In the genomic region with DNA sequence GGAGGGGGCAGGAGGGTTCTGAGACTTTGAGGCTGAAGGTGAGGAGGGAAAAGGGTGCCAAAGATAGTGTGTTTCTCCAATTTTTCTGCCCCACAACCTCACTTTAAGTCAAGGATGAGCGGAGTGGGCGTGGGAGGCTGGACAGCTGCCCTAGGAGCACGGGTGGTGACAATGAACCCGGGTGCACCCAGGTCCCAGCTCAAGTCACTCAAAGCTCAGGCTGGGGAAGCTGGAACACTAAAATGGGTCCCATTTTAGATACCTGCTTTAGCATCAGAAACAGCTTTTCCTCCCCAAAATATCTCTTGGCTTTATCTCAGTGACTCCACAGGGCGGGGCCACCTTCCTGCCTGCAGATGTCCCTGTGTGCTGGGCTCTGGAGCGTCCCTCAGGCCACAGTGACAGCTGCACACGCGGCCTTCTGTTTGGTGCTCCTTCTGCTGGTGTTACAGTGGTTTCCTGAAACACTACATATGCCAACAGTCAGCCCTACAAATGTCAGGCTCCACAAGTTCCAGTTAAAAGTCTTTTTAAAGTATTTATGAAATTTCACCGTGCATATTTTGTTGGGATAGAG, we compare ENCODE assay signal across 9 cellular contexts. TPM values are rescaled to one million over a fixed set of nuclear protein-coding genes. Genes with fewer than 3 reads are reported as not detected.
DNase-seq lines count a peak whose midpoint lies in the region; ATAC-seq lines count a peak whose summit lies in the region.
"Had no signal": no experiment of that assay in that cellular context is flagged by ENCODE, and none has a peak within 500 bp of the region (broad histone marks: within the 10 kb centered on the region; RNA-seq: fewer than 3 reads in every experiment).

No MANE protein-coding gene starts in this region.

- no peaks in the 10 kb centered on the region for H3K9me3 ChIP-seq in adipocyte (ENCODE audit: control insufficient read depth, low read length)
- H3K9me3 ChIP-seq in naive thymus-derived CD4-positive, alpha-beta T cell (ENCODE audit: control insufficient read depth in 2 of 3, low read length in 3 of 3) = no peaks in the 10 kb centered on the region
- H3K9me3 ChIP-seq: SJSA1 had no signal

- peak overlapping the region; percentile 87 for H3K27ac ChIP-seq in naive thymus-derived CD4-positive, alpha-beta T cell (ENCODE audit: low read depth, low read length)
- H3K27ac ChIP-seq: SJSA1 had no signal

- no peaks in the 10 kb centered on the region for H3K27me3 Mint-ChIP-seq in naive thymus-derived CD4-positive, alpha-beta T cell

- peak overlapping the region; percentile 83 for H3K4me3 ChIP-seq in adipocyte (ENCODE audit: low read length)
- no peak overlapping the region for H3K4me3 ChIP-seq in naive thymus-derived CD4-positive, alpha-beta T cell (ENCODE audit: low read length)
- H3K4me3 ChIP-seq: SJSA1 had no signal

- POLR2A ChIA-PET in naive thymus-derived CD4-positive, alpha-beta T cell (lab: Charles Lee) = interaction anchor here (0.9 to 5.7 kb wide), 8 partner anchors 12 to 133 kb away, joined by 3 to 83 read pairs (median 8); no protein-coding TSS in a partner anchor

- CTCF ChIA-PET in naive thymus-derived CD4-positive, alpha-beta T cell (lab: Charles Lee) = no interaction called here

- no peaks in the 10 kb centered on the region for H3K27me3 ChIP-seq in adipocyte (replicated peaks; ENCODE audit: control insufficient read depth, insufficient read depth, low read length)
- H3K27me3 ChIP-seq in naive thymus-derived CD4-positive, alpha-beta T cell (ENCODE audit: control insufficient read depth in 2 of 2, insufficient read depth in 2 of 2, low read length in 2 of 2) = no peaks in the 10 kb centered on the region
- H3K27me3 ChIP-seq: SJSA1 had no signal

- H3K4me1 ChIP-seq in adipocyte (ENCODE audit: control insufficient read depth, insufficient read depth, low read length) = peaks cover 41% of the 10 kb centered on the region
- H3K4me1 ChIP-seq in naive thymus-derived CD4-positive, alpha-beta T cell (ENCODE audit: control insufficient read depth in 2 of 2, insufficient read depth in 2 of 2, low read length in 2 of 2) = peaks cover 19 to 32% of the 10 kb centered on the region in 2 donors

- DNase-seq in NCI-H2171 treated with DMSO at 0.1 percent for 48 hours (lab: John Stamatoyannopoulos, UW) (peak; percentile 1), NCI-H2171 (lab: John Stamatoyannopoulos, UW) (no peak), NCI-H146 treated with DMSO at 0.1 percent for 48 hours (lab: John Stamatoyannopoulos, UW; ENCODE audit: unreplicated experiment) (peak; percentile 61), adipocyte (ENCODE audit: low read depth) (no peak), amniotic stem cell (lab: John Stamatoyannopoulos, UW) (no peak)
- no peak for DNase-seq in naive thymus-derived CD4-positive, alpha-beta T cell
- DNase-seq in activated CD4-positive, alpha-beta T cell treated with anti-CD3 and anti-CD28 coated beads for 1 hour = no peak

- peaks cover 34 to 56% (median 47%) of the 10 kb centered on the region in 7 donors for H3K4me1 Mint-ChIP-seq in naive thymus-derived CD4-positive, alpha-beta T cell

- peak; percentile 36 for ATAC-seq in naive thymus-derived CD4-positive, alpha-beta T cell
- ATAC-seq in HG02763 (IDR thresholded peaks at IDR 0.05; ENCODE audit: unreplicated experiment) = no peak

- peak overlapping the region; percentile 67 to 97 (median 88) for H3K4me3 Mint-ChIP-seq in naive thymus-derived CD4-positive, alpha-beta T cell

- H3K9me3 Mint-ChIP-seq in naive thymus-derived CD4-positive, alpha-beta T cell = no peaks in the 10 kb centered on the region

- intact Hi-C loops in naive thymus-derived CD4-positive, alpha-beta T cell (cut with micrococcal nuclease) = loop anchor here (1.0 to 5.0 kb wide), 6 partner anchors 9 to 311 kb away; partner anchors contain the start of gene ZNF236 (in 2 of the 2)

- H3K36me3 ChIP-seq in adipocyte (ENCODE audit: control insufficient read depth, insufficient read depth, low read length, severe bottlenecking) = no peaks in the 10 kb centered on the region
- H3K36me3 ChIP-seq in naive thymus-derived CD4-positive, alpha-beta T cell (ENCODE audit: control insufficient read depth in 2 of 3, insufficient read depth in 3 of 3, low read length in 3 of 3) = peaks cover 0 to 7% (median 0%) of the 10 kb centered on the region in 3 experiments
- H3K36me3 ChIP-seq: SJSA1 had no signal

- no peak overlapping the region for H3K9ac ChIP-seq in adipocyte (ENCODE audit: low read length)

- H3K36me3 Mint-ChIP-seq in naive thymus-derived CD4-positive, alpha-beta T cell = peaks cover 0 to 19% (median 2%) of the 10 kb centered on the region in 5 donors

- peak overlapping the region; percentile 76 to 96 (median 91) for H3K27ac Mint-ChIP-seq in naive thymus-derived CD4-positive, alpha-beta T cell

RNA-seq across cellular contexts. Expression of gene MBP, which starts 1.4 kb away (rescaled TPM):
- total RNA-seq in naive thymus-derived CD4-positive, alpha-beta T cell = 100 to 1,000 TPM in 3 of 5 experiments, 10 to 100 TPM in 2; 88.3 to 152 (median 116) TPM
- 100 to 1,000 TPM in 1 of 2 donors, 10 to 100 TPM in 1; 96.4 to 107 TPM for polyA plus RNA-seq in naive thymus-derived CD4-positive, alpha-beta T cell
- total RNA-seq: SJSA1 had no signal

Comparison
In these comparisons a context has a peak if more than half of its experiments do, and no peak if none do; other contexts are left out.
1. DNase-seq: peak in NCI-H2171 treated with DMSO at 0.1 percent for 48 hours (single experiment) and NCI-H146 treated with DMSO at 0.1 percent for 48 hours (single experiment); none in NCI-H2171 (single experiment), adipocyte (single experiment), naive thymus-derived CD4-positive, alpha-beta T cell (0 of 9), amniotic stem cell (single experiment) and activated CD4-positive, alpha-beta T cell treated with anti-CD3 and anti-CD28 coated beads for 1 hour (single experiment).